ENCODE assay signal across 16 cellular contexts in the genomic region with DNA sequence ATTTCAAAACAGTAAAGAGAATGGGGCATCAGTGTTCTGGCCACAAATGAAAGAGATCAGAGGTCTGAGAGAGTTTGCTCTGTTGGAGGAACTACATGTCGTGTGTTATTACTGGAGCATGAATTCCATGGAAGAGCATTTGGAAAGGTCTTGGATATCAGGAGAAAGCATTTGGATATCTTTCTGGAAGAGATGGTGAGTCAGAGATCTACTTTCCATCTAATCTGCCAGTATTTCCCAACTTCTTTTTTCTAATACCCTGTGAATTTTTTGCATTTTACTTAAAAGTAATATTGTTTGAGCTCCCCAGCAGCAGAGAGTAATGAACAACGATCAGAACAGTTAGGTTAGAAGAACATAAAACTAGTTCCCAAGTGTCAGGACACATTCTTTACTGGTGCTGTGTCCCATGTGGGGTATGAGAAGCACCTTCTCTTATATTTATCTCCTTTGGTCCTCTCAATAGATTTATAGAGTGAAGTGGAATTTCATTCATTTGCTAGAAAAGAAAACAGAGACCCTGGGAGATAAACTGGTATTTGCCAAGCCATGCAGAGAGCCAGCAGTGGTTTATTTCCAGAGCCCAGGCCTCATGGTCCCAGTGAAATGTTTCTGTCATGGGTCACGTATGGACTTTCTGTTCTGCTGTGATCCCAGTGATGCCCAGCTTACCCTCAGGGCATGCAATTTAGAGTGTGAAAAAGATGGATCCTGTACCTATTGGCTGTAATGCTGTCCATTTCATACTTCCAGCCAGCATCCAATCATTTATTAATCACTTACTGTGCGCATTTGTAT.
A peak's percentile ranks its signal among the peaks of the same experiment; 100 is the strongest.
DNase-seq lines count a peak whose midpoint lies in the region; ATAC-seq and TF ChIP-seq lines count a peak whose summit lies in the region.
"Had no signal": no experiment of that assay in that cellular context is flagged by ENCODE, and none has a peak within 500 bp of the region (broad histone marks: within the 10 kb centered on the region; RNA-seq: fewer than 3 reads in every experiment).

No MANE protein-coding gene starts in this region.

- no peak overlapping the region for H2BK12ac ChIP-seq in mesenchymal stem cell (ENCODE audit: low read length in 2 of 2)

- no peaks in the 10 kb centered on the region for H3K9me3 ChIP-seq in mesenchymal stem cell (ENCODE audit: control insufficient read depth, low read length)
- no peaks in the 10 kb centered on the region for H3K9me3 ChIP-seq in mucosa of descending colon
- H3K9me3 ChIP-seq: BLaER1 had no signal

- H3K79me1 ChIP-seq in mesenchymal stem cell (replicated peaks; ENCODE audit: low read length, poor library complexity, severe bottlenecking): no peaks in the 10 kb centered on the region

- no TSS peak for BruUV-seq in Calu3 (replicated peaks; lab: Mats Ljungman, UMichigan)

- peak overlapping the region; percentile 78 for H3K27ac ChIP-seq in mesenchymal stem cell (ENCODE audit: low read length, poor library complexity, severe bottlenecking)
- H3K27ac ChIP-seq: BLaER1 had no signal

- H4K8ac ChIP-seq in mesenchymal stem cell (ENCODE audit: low read length): no peak overlapping the region

- no peak overlapping the region for H2BK15ac ChIP-seq in mesenchymal stem cell (ENCODE audit: low read depth, poor library complexity, severe bottlenecking)

- 87% methylated on average over 4 of the region's 4 CpGs for WGBS in mesenchymal stem cell

- H3K27me3 ChIP-seq in mesenchymal stem cell (ENCODE audit: control insufficient read depth in 1 of 2, insufficient read depth in 1 of 2, low read length in 2 of 2): no peaks in the 10 kb centered on the region
- H3K27me3 ChIP-seq: BLaER1 had no signal

- H2BK5ac ChIP-seq in mesenchymal stem cell (ENCODE audit: low read depth, low read length, poor library complexity, severe bottlenecking): no peak overlapping the region

- H3K27ac Mint-ChIP-seq in Calu3 (ENCODE audit: unreplicated experiment): no peak overlapping the region
- H3K27ac Mint-ChIP-seq: activated CD4-positive, alpha-beta T cell treated with anti-CD3 and anti-CD28 coated beads for 36 hours; activated T-helper 2 cell treated with anti-CD3 and anti-CD28 coated beads, Interferon-gamma antibody, Interleukin-2, Interleukin-4, amounts not matched to agents 10 μg/mL and 5 μg/mL and 100 μg/mL, durations not matched to agents 14 hours and 24 hours and 36 hours; stimulated activated memory B cell treated with anti-CD40 and anti-IgM and Interleukin-4, amounts not matched to agents 10 μg/mL and 1 μg/mL and 100 μg/mL, for 72 hours had no signal

- peak overlapping the region; percentile 28 for H3K9ac ChIP-seq in mesenchymal stem cell (ENCODE audit: low read length)
- H3K9ac ChIP-seq: BLaER1 had no signal

- no peak overlapping the region for H3K4me2 ChIP-seq in mesenchymal stem cell (ENCODE audit: low read length, poor library complexity, severe bottlenecking)
- H3K4me2 ChIP-seq: BLaER1 had no signal

- H3K14ac ChIP-seq in mesenchymal stem cell (ENCODE audit: low read length in 2 of 2): no peak overlapping the region

- CTCF ChIA-PET in Calu3 (lab: Charles Lee): no interaction called here

- H4K91ac ChIP-seq in mesenchymal stem cell (ENCODE audit: low read length): no peak overlapping the region

- no peak overlapping the region for H2AFZ ChIP-seq in mesenchymal stem cell (ENCODE audit: low read depth, low read length)

- no peaks in the 10 kb centered on the region for H3K36me3 Mint-ChIP-seq in Calu3 (ENCODE audit: insufficient read depth, unreplicated experiment)

- no peak overlapping the region for H3K4ac ChIP-seq in mesenchymal stem cell (ENCODE audit: low read depth in 1 of 2, low read length in 2 of 2)

- H3K18ac ChIP-seq in mesenchymal stem cell (ENCODE audit: low read depth in 1 of 2, low read length in 2 of 2): no peak overlapping the region

- no peak overlapping the region for H3K4me3 ChIP-seq in AG10803 (ENCODE audit: low read length)
- no peak overlapping the region for H3K4me3 ChIP-seq in mesenchymal stem cell (ENCODE audit: insufficient read depth in 1 of 2, low read depth in 1 of 2, low read length in 2 of 2)
- H3K4me3 ChIP-seq in mucosa of descending colon: no peak overlapping the region
- H3K4me3 ChIP-seq: BLaER1 had no signal

- H3K9me3 Mint-ChIP-seq in Calu3 (ENCODE audit: low read depth, unreplicated experiment): peaks cover 19% of the 10 kb centered on the region
- H3K9me3 Mint-ChIP-seq: activated T-helper 2 cell treated with anti-CD3 and anti-CD28 coated beads, Interferon-gamma antibody, Interleukin-2, Interleukin-4, amounts not matched to agents 10 μg/mL and 5 μg/mL and 100 μg/mL, durations not matched to agents 14 hours and 24 hours and 36 hours had no signal

- no peak overlapping the region for H3K23ac ChIP-seq in mesenchymal stem cell (ENCODE audit: low read length in 2 of 2)

- no peak for ATAC-seq in mucosa of descending colon
- ATAC-seq in HG02610 (IDR thresholded peaks at IDR 0.05; ENCODE audit: unreplicated experiment): no peak
- ATAC-seq: activated CD4-positive, alpha-beta T cell treated with anti-CD3 and anti-CD28 coated beads for 36 hours; HCT116; stimulated activated memory B cell treated with anti-CD40 and anti-IgM and Interleukin-4, amounts not matched to agents 10 μg/mL and 1 μg/mL and 100 μg/mL, for 72 hours had no signal

- peak; percentile 61 for DNase-seq in AG10803 (ENCODE audit: low read depth)
- DNase-seq in NCI-H226: peak; percentile 80
- peak; percentile 72 for DNase-seq in dedifferentiated amniotic fluid mesenchymal stem cell (ENCODE audit: extremely low spot score)
- DNase-seq in mesenchymal stem cell: peak; percentile 43
- DNase-seq in mucosa of descending colon: no peak
- DNase-seq in Calu3: no peak
- DNase-seq in C1 segment of cervical spinal cord (lab: John Stamatoyannopoulos, UW): no peak
- DNase-seq: activated CD4-positive, alpha-beta T cell treated with anti-CD3 and anti-CD28 coated beads for 36 hours; effector memory CD4-positive, alpha-beta T cell; MV-4-11; NCI-H82 had no signal

- TF ChIP-seq CTCF in AG10803 (conservative IDR thresholded peaks at IDR 0.05; ENCODE audit: low read length): no peak
- TF ChIP-seq CTCF in mucosa of descending colon (IDR thresholded peaks at IDR 0.05): no peak
- TF ChIP-seq CTCF in Calu3 (IDR thresholded peaks at IDR 0.05; ENCODE audit: unreplicated experiment): no peak

- no peak overlapping the region for H3K4me3 Mint-ChIP-seq in Calu3 (ENCODE audit: low read depth, unreplicated experiment)
- H3K4me3 Mint-ChIP-seq: activated CD4-positive, alpha-beta T cell treated with anti-CD3 and anti-CD28 coated beads for 36 hours; stimulated activated memory B cell treated with anti-CD40 and anti-IgM and Interleukin-4, amounts not matched to agents 10 μg/mL and 1 μg/mL and 100 μg/mL, for 72 hours had no signal

- no peaks in the 10 kb centered on the region for H3K27me3 Mint-ChIP-seq in Calu3 (ENCODE audit: unreplicated experiment)
- H3K27me3 Mint-ChIP-seq: activated CD4-positive, alpha-beta T cell treated with anti-CD3 and anti-CD28 coated beads for 36 hours; stimulated activated memory B cell treated with anti-CD40 and anti-IgM and Interleukin-4, amounts not matched to agents 10 μg/mL and 1 μg/mL and 100 μg/mL, for 72 hours had no signal

- intact Hi-C loops in mucosa of descending colon (cut with DNase I, micrococcal nuclease): no loop called here
- intact Hi-C loops in Calu3 (cut with micrococcal nuclease; ENCODE audit: unreplicated experiment): no loop called here

- H3K36me3 ChIP-seq in mesenchymal stem cell (ENCODE audit: control insufficient read depth in 1 of 2, insufficient read depth in 2 of 2, low read depth in 1 of 2, low read length in 2 of 2) (no peaks in the 10 kb centered on the region), mucosa of descending colon (ENCODE audit: low read depth) (no peaks in the 10 kb centered on the region)
- H3K36me3 ChIP-seq: BLaER1 had no signal

- H3K4me1 ChIP-seq in mesenchymal stem cell (ENCODE audit: control insufficient read depth, insufficient read depth, low read depth, low read length) (peaks cover 2% of the 10 kb centered on the region), mucosa of descending colon (ENCODE audit: low read depth) (no peaks in the 10 kb centered on the region)
- H3K4me1 ChIP-seq: BLaER1 had no signal

- no peak overlapping the region for H2BK120ac ChIP-seq in mesenchymal stem cell (ENCODE audit: low read depth, low read length)

- H2AK5ac ChIP-seq in mesenchymal stem cell (ENCODE audit: low read length, severe bottlenecking): peak overlapping the region; percentile 92

- no peaks in the 10 kb centered on the region for H3K4me1 Mint-ChIP-seq in Calu3 (ENCODE audit: low read depth, unreplicated experiment)
- H3K4me1 Mint-ChIP-seq: activated CD4-positive, alpha-beta T cell treated with anti-CD3 and anti-CD28 coated beads for 36 hours; stimulated activated memory B cell treated with anti-CD40 and anti-IgM and Interleukin-4, amounts not matched to agents 10 μg/mL and 1 μg/mL and 100 μg/mL, for 72 hours had no signal

Comparison
In these comparisons a context has a peak if more than half of its experiments do, and no peak if none do; other contexts are left out.
1. DNase-seq: peak in AG10803 (single experiment), NCI-H226 (single experiment), dedifferentiated amniotic fluid mesenchymal stem cell (single experiment) and mesenchymal stem cell (single experiment); none in mucosa of descending colon (0 of 3), Calu3 (single experiment) and C1 segment of cervical spinal cord (0 of 14).